Comparison of ENCODE assay signal across 24 cellular contexts in genomic region chr20:62330576-62331317, GRCh38.
"Had no signal": no experiment of that assay in that cellular context is flagged by ENCODE, and none has a peak within 500 bp of the region (broad histone marks: within the 10 kb centered on the region; RNA-seq: fewer than 3 reads in every experiment).

No MANE protein-coding gene starts in this region.

- H3K4me1 Mint-ChIP-seq: nephron had no signal

- H3K36me3 Mint-ChIP-seq: type B pancreatic cell had no signal

- H3K27ac ChIP-seq: epithelial cell of prostate, hepatocyte, parathyroid adenoma, prostate gland, spleen, stomach, suprapubic skin, thyroid gland had no signal

- H3K27me3 Mint-ChIP-seq: naive B cell; stimulated activated naive B cell treated with anti-CD40 and anti-IgM and Interleukin-4, amounts not matched to agents 10 μg/mL and 1 μg/mL and 100 μg/mL, for 72 hours; type B pancreatic cell had no signal

- H3K4me1 ChIP-seq: parathyroid adenoma, prostate gland, stomach, suprapubic skin, thyroid gland had no signal

- H3K27me3 ChIP-seq: esophagus squamous epithelium, hepatocyte, spleen, stomach, suprapubic skin, thyroid gland had no signal

- H3K9me3 ChIP-seq: esophagus squamous epithelium, prostate gland, spleen, stomach, suprapubic skin, thyroid gland had no signal

- FAIRE-seq: endometrium, urothelium cell line had no signal

- H3K27ac Mint-ChIP-seq: naive B cell; nephron; stimulated activated naive B cell treated with anti-CD40 and anti-IgM and Interleukin-4, amounts not matched to agents 10 μg/mL and 1 μg/mL and 100 μg/mL, for 72 hours; type B pancreatic cell had no signal

- H3K4me3 Mint-ChIP-seq: naive B cell; nephron; stimulated activated naive B cell treated with anti-CD40 and anti-IgM and Interleukin-4, amounts not matched to agents 10 μg/mL and 1 μg/mL and 100 μg/mL, for 72 hours; type B pancreatic cell had no signal

- H3K9me3 Mint-ChIP-seq: naive B cell; nephron; stimulated activated naive B cell treated with anti-CD40 and anti-IgM and Interleukin-4, amounts not matched to agents 10 μg/mL and 1 μg/mL and 100 μg/mL, for 72 hours; type B pancreatic cell had no signal

- ATAC-seq: left colon; sciatic nerve; stimulated activated naive B cell treated with anti-CD40 and anti-IgM and Interleukin-4, amounts not matched to agents 10 μg/mL and 1 μg/mL and 100 μg/mL, for 72 hours had no signal

- H3K4me3 ChIP-seq: esophagus squamous epithelium, hepatocyte, prostate gland, spleen, stomach, suprapubic skin, thyroid gland had no signal

- DNase-seq: effector memory CD4-positive, alpha-beta T cell; esophagus squamous epithelium; foreskin fibroblast; head of caudate nucleus; left colon; mesendoderm; naive B cell; spleen; stimulated activated CD4-positive, alpha-beta T cell treated with anti-CD3 and anti-CD28 coated beads, Interleukin-15, amount 100 ng/mL, for 24 hours; stimulated activated CD4-positive, alpha-beta T cell treated with anti-CD3 and anti-CD28 coated beads, Interleukin-2, amount 100 ng/mL, for 24 hours; stimulated activated CD4-positive, alpha-beta T cell treated with anti-CD3 and anti-CD28 coated beads, Interleukin-4, amount 100 ng/mL, for 4 hours; stimulated activated naive B cell treated with anti-CD40 and anti-IgM and Interleukin-4, amounts not matched to agents 10 μg/mL and 1 μg/mL and 100 μg/mL, for 72 hours; stomach; thyroid gland had no signal
